Comparison of ENCODE assay signal across 18 cellular contexts in the genomic region with DNA sequence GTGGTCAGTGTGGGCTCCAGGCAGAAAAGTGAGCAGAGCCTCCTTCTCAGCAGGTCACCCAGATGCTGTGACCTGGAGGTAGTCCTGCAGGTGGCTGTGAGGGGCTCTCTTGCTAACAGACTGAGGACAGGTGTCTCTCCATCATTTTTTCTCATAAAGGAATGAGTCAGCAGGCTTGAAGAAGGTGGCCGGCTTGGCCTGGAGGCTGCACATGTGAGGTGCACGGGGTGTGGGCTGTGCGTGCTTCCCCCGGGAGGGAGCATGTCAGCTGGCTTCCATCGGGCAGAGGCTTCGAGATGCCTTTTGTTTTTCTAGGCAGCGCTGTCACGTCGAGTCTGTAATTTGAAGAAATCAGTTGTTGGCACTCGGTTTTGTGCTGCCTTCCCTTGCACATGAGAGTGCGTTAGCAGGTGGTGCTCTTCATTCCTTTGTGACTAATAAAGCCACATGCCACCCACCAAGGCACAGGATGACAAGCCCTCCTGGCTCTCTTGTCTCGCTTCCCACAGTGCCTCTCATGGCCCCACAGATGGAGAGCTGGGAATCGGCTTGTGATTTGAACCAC.
A peak's percentile ranks its signal among the peaks of the same experiment; 100 is the strongest.
DNase-seq lines count a peak whose midpoint lies in the region; ATAC-seq and TF ChIP-seq lines count a peak whose summit lies in the region.
"Had no signal": no experiment of that assay in that cellular context is flagged by ENCODE, and none has a peak within 500 bp of the region (broad histone marks: within the 10 kb centered on the region; RNA-seq: fewer than 3 reads in every experiment).

No MANE protein-coding gene starts in this region.

- H3K4me3 ChIP-seq in SJSA1 (no peak overlapping the region), smooth muscle cell (no peak overlapping the region)
- H3K4me3 ChIP-seq: SK-N-MC, thyroid gland had no signal

- H4K20me1 ChIP-seq in smooth muscle cell (ENCODE audit: low read depth) = no peaks in the 10 kb centered on the region

- peaks cover 0 to 3% (median 0%) of the 10 kb centered on the region in 3 donors for H3K27me3 Mint-ChIP-seq in CD14-positive monocyte (ENCODE audit: low read depth in 3 of 3)
- H3K27me3 Mint-ChIP-seq in progenitor cell of endocrine pancreas = peaks cover 23% of the 10 kb centered on the region
- H3K27me3 Mint-ChIP-seq: activated naive CD4-positive, alpha-beta T cell treated with anti-CD3 and anti-CD28 coated beads, Interleukin-2, amount 10 ng/mL, durations not matched to agents 7 days and 5 days; CD4-positive, alpha-beta memory T cell had no signal

- TF ChIP-seq CTCF in CD14-positive monocyte (IDR thresholded peaks at IDR 0.05) (no peak), smooth muscle cell (IDR thresholded peaks at IDR 0.05; ENCODE audit: borderline replicate concordance, insufficient read depth, poor library complexity, severe bottlenecking) (no peak), progenitor cell of endocrine pancreas (IDR thresholded peaks at IDR 0.05; ENCODE audit: unreplicated experiment) (no peak)

- H3F3A ChIP-seq in smooth muscle cell (ENCODE audit: low read depth) = no peaks in the 10 kb centered on the region

- H3K27ac Mint-ChIP-seq in CD14-positive monocyte (peak overlapping the region in 5 of 7 donors; percentile 7 to 89 (median 73)), progenitor cell of endocrine pancreas (no peak overlapping the region)
- H3K27ac Mint-ChIP-seq: activated naive CD4-positive, alpha-beta T cell treated with anti-CD3 and anti-CD28 coated beads, Interleukin-2, amount 10 ng/mL, durations not matched to agents 7 days and 5 days had no signal

- WGBS in smooth muscle cell (ENCODE audit: low lambda C conversion rate) = 84% methylated on average over 13 of the region's 13 CpGs

- ATAC-seq in GM21717 (IDR thresholded peaks at IDR 0.05; ENCODE audit: unreplicated experiment) = no peak
- ATAC-seq: left lobe of liver, right cardiac atrium had no signal

- H3K36me3 Mint-ChIP-seq in CD14-positive monocyte = peaks cover 44% of the 10 kb centered on the region in 2 donors
- H3K36me3 Mint-ChIP-seq in progenitor cell of endocrine pancreas (ENCODE audit: insufficient read depth) = no peaks in the 10 kb centered on the region
- H3K36me3 Mint-ChIP-seq: activated naive CD4-positive, alpha-beta T cell treated with anti-CD3 and anti-CD28 coated beads, Interleukin-2, amount 10 ng/mL, durations not matched to agents 7 days and 5 days had no signal

- H3K4me2 ChIP-seq in smooth muscle cell = no peak overlapping the region

- H3K9ac ChIP-seq in smooth muscle cell (ENCODE audit: low read depth) = no peak overlapping the region

- H3K79me2 ChIP-seq in smooth muscle cell (ENCODE audit: low read depth) = no peaks in the 10 kb centered on the region

- peaks cover 33% of the 10 kb centered on the region for H3K4me1 Mint-ChIP-seq in CD14-positive monocyte
- peaks cover 16% of the 10 kb centered on the region for H3K4me1 Mint-ChIP-seq in progenitor cell of endocrine pancreas (ENCODE audit: low read depth)
- H3K4me1 Mint-ChIP-seq: CD4-positive, alpha-beta memory T cell had no signal

- no peak overlapping the region for H3K4me3 Mint-ChIP-seq in CD14-positive monocyte
- no peak overlapping the region for H3K4me3 Mint-ChIP-seq in progenitor cell of endocrine pancreas (ENCODE audit: low read depth)
- H3K4me3 Mint-ChIP-seq: activated naive CD4-positive, alpha-beta T cell treated with anti-CD3 and anti-CD28 coated beads, Interleukin-2, amount 10 ng/mL, durations not matched to agents 7 days and 5 days; activated T-cell treated with anti-CD3 and anti-CD28 coated beads, Interleukin-2, amount 50 U/mL, for 4 hours; CD4-positive, alpha-beta memory T cell had no signal

- H3K9me3 Mint-ChIP-seq in CD14-positive monocyte (peaks cover 0 to 2% (median 0%) of the 10 kb centered on the region in 7 donors), progenitor cell of endocrine pancreas (ENCODE audit: low read depth) (no peaks in the 10 kb centered on the region)
- H3K9me3 Mint-ChIP-seq: activated naive CD4-positive, alpha-beta T cell treated with anti-CD3 and anti-CD28 coated beads, Interleukin-2, amount 10 ng/mL, durations not matched to agents 7 days and 5 days; activated T-cell treated with anti-CD3 and anti-CD28 coated beads, Interleukin-2, amount 50 U/mL, for 4 hours; CD4-positive, alpha-beta memory T cell had no signal

- no peaks in the 10 kb centered on the region for H3K9me3 ChIP-seq in SJSA1 (replicated peaks)
- H3K9me3 ChIP-seq in smooth muscle cell (replicated peaks; ENCODE audit: low read depth) = no peaks in the 10 kb centered on the region
- H3K9me3 ChIP-seq: thyroid gland had no signal

- H3K36me3 ChIP-seq in SJSA1 (no peaks in the 10 kb centered on the region), smooth muscle cell (ENCODE audit: low read depth) (no peaks in the 10 kb centered on the region)
- H3K36me3 ChIP-seq: thyroid gland had no signal

- H3K4me1 ChIP-seq in SJSA1 (replicated peaks) (peaks cover 41% of the 10 kb centered on the region), smooth muscle cell (ENCODE audit: low read depth) (peaks cover 12% of the 10 kb centered on the region)

- H2AFZ ChIP-seq in smooth muscle cell (ENCODE audit: low read depth) = no peak overlapping the region

- H3K27ac ChIP-seq in SJSA1 (peak overlapping the region; percentile 47), smooth muscle cell (ENCODE audit: low read depth) (no peak overlapping the region)
- H3K27ac ChIP-seq: SK-N-MC, thyroid gland had no signal

- intact Hi-C loops in CD14-positive monocyte (cut with micrococcal nuclease) = no loop called here

- DNase-seq in CD14-positive monocyte (ENCODE audit: low spot score) (no peak), LHCN-M2 (ENCODE audit: low read depth) (peak; percentile 31), SJSA1 (ENCODE audit: low read depth in 1 of 2, low spot score in 2 of 2) (peak; percentile 84 to 85), left kidney (ENCODE audit: low read depth, low spot score) (peak; percentile 38), smooth muscle cell (lab: John Stamatoyannopoulos, UW; ENCODE audit: unreplicated experiment) (no peak), progenitor cell of endocrine pancreas (ENCODE audit: low spot score, unreplicated experiment) (no peak), RKO (ENCODE audit: low spot score) (no peak)
- DNase-seq: activated CD4-positive, CD25-positive, alpha-beta regulatory T cell; activated naive CD4-positive, alpha-beta T cell treated with anti-CD3 and anti-CD28 coated beads, Interleukin-2, amount 10 ng/mL, durations not matched to agents 7 days and 5 days; activated T-cell treated with anti-CD3 and anti-CD28 coated beads, Interleukin-2, amount 50 U/mL, for 4 hours; CD4-positive, alpha-beta memory T cell; Karpas-422; stimulated activated naive CD4-positive, alpha-beta T cell; thyroid gland had no signal

- H3K27me3 ChIP-seq in SJSA1 (replicated peaks) = no peaks in the 10 kb centered on the region
- H3K27me3 ChIP-seq in smooth muscle cell (ENCODE audit: low read depth) = no peaks in the 10 kb centered on the region
- H3K27me3 ChIP-seq: thyroid gland had no signal

Comparison
In these comparisons a context has a peak if more than half of its experiments do, and no peak if none do; other contexts are left out.
1. DNase-seq: peak in LHCN-M2 (single experiment), SJSA1 (2 of 2) and left kidney (single experiment); none in CD14-positive monocyte (single experiment), smooth muscle cell (single experiment), progenitor cell of endocrine pancreas (single experiment) and RKO (single experiment).